1 cellular context compared by ENCODE assay signal in the genomic region with DNA sequence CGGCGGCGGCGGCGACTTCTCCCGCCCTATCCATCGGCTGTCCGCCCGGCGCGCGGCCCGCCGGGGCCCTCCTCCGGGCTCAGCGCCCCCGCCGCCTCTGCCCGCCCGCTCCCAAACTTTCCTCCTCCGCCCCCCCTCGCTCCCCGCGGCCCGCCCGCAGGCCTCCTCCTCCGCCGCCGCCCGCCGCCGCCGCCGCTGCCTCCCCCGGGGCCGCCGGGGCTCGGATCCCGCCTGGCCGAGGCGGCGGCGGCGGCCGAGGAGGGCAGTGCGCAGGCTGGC.
TF ChIP-seq lines count a peak whose summit lies in the region.

No MANE protein-coding gene starts in this region.

TF ChIP-seq in SK-N-SH, 30 proteins besides CTCF, POLR2A, EP300 and RAD21 (continued from another document):
- TF ChIP-seq, protein P1, sequence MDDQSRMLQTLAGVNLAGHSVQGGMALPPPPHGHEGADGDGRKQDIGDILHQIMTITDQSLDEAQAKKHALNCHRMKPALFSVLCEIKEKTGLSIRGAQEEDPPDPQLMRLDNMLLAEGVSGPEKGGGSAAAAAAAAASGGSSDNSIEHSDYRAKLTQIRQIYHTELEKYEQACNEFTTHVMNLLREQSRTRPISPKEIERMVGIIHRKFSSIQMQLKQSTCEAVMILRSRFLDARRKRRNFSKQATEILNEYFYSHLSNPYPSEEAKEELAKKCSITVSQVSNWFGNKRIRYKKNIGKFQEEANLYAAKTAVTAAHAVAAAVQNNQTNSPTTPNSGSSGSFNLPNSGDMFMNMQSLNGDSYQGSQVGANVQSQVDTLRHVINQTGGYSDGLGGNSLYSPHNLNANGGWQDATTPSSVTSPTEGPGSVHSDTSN (IDR thresholded peaks at IDR 0.05), result no peak
- TF ChIP-seq MXI1 (IDR thresholded peaks at IDR 0.05; ENCODE audit: low read depth, low read length) (no peak), RFX5 (IDR thresholded peaks at IDR 0.05; ENCODE audit: low read length) (no peak), MEF2A (IDR thresholded peaks at IDR 0.05; ENCODE audit: borderline replicate concordance, low read depth) (no peak), FOXJ3 (CRISPR knock-in tag; IDR thresholded peaks at IDR 0.05) (no peak), RXRA (IDR thresholded peaks at IDR 0.05; ENCODE audit: borderline replicate concordance, low read depth) (no peak), ZBTB33 (IDR thresholded peaks at IDR 0.05; ENCODE audit: borderline replicate concordance, low read depth) (no peak), USF2 (IDR thresholded peaks at IDR 0.05; ENCODE audit: borderline replicate concordance, low read depth, low read length) (no peak), REST (IDR thresholded peaks at IDR 0.05; ENCODE audit: low read depth, low read length) (no peak), RCOR1 (IDR thresholded peaks at IDR 0.05; ENCODE audit: low read length) (no peak), YY1 (IDR thresholded peaks at IDR 0.05; ENCODE audit: low read depth) (no peak), CHD2 (IDR thresholded peaks at IDR 0.05; ENCODE audit: low read length, partially characterized antibody) (no peak)
- TF ChIP-seq, protein P2, sequence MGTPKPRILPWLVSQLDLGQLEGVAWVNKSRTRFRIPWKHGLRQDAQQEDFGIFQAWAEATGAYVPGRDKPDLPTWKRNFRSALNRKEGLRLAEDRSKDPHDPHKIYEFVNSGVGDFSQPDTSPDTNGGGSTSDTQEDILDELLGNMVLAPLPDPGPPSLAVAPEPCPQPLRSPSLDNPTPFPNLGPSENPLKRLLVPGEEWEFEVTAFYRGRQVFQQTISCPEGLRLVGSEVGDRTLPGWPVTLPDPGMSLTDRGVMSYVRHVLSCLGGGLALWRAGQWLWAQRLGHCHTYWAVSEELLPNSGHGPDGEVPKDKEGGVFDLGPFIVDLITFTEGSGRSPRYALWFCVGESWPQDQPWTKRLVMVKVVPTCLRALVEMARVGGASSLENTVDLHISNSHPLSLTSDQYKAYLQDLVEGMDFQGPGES (IDR thresholded peaks at IDR 0.05; ENCODE audit: low read depth, low read length), result no peak
